In genomic region chr3:7001370-7001769, GRCh38 we compare ENCODE assay signal across 29 cellular contexts.
"Had no signal": no experiment of that assay in that cellular context is flagged by ENCODE, and none has a peak within 500 bp of the region (broad histone marks: within the 10 kb centered on the region; RNA-seq: fewer than 3 reads in every experiment).

No MANE protein-coding gene starts in this region.

- DNase-seq: colonic mucosa; cortex of kidney; dermis blood vessel endothelial cell; dorsolateral prefrontal cortex; effector CD4-positive, alpha-beta T cell; effector CD8-positive, alpha-beta T cell; effector memory CD4-positive, alpha-beta T cell; effector memory CD8-positive, alpha-beta T cell; endodermal cell; erythroblast; esophagus squamous epithelium; foreskin fibroblast; foreskin keratinocyte; foreskin melanocyte; gastrocnemius medialis; glutamatergic neuron; head of caudate nucleus; heart left ventricle; heart right ventricle had no signal

- H3K27ac ChIP-seq: colonic mucosa, coronary artery, dorsolateral prefrontal cortex, epithelial cell of prostate, esophagus muscularis mucosa, esophagus squamous epithelium, foreskin keratinocyte, gastrocnemius medialis, gastroesophageal sphincter, heart left ventricle, heart right ventricle had no signal

- H3K9me3 ChIP-seq: colonic mucosa, esophagus muscularis mucosa, esophagus squamous epithelium, gastrocnemius medialis, gastroesophageal sphincter had no signal

- H3K27ac Mint-ChIP-seq: dendritic cell treated with granulocyte-macrophage colony-stimulating factor and Interleukin-4, amounts not matched to agents 40 ng/mL and 50 ng/mL, for 4 days; effector memory CD8-positive, alpha-beta T cell; endodermal cell had no signal

- FAIRE-seq: colon, endometrium, endothelial cell of umbilical vein, frontal cortex had no signal

- H3K27me3 ChIP-seq: colonic mucosa, dorsolateral prefrontal cortex, esophagus muscularis mucosa, esophagus squamous epithelium, foreskin keratinocyte, gastrocnemius medialis, gastroesophageal sphincter, heart left ventricle, heart right ventricle had no signal

- ATAC-seq: effector memory CD8-positive, alpha-beta T cell; esophagus mucosa; foreskin keratinocyte; gastrocnemius medialis; gastroesophageal sphincter; heart left ventricle; heart right ventricle had no signal

- H3K4me1 Mint-ChIP-seq: endodermal cell had no signal

- H3K27me3 Mint-ChIP-seq: dendritic cell treated with granulocyte-macrophage colony-stimulating factor and Interleukin-4, amounts not matched to agents 40 ng/mL and 50 ng/mL, for 4 days; effector memory CD8-positive, alpha-beta T cell had no signal

- H3K4me1 ChIP-seq: colonic mucosa, esophagus muscularis mucosa, esophagus squamous epithelium, foreskin keratinocyte, gastrocnemius medialis, gastroesophageal sphincter, heart left ventricle, heart right ventricle had no signal

- H3K4me3 ChIP-seq: colonic mucosa, coronary artery, dorsolateral prefrontal cortex, esophagus muscularis mucosa, esophagus squamous epithelium, gastrocnemius medialis, gastroesophageal sphincter, heart left ventricle, heart right ventricle had no signal

- H3K36me3 ChIP-seq: colonic mucosa, esophagus muscularis mucosa, esophagus squamous epithelium, gastrocnemius medialis, gastroesophageal sphincter, heart left ventricle, heart right ventricle had no signal

- H3K4me3 Mint-ChIP-seq: dendritic cell treated with granulocyte-macrophage colony-stimulating factor and Interleukin-4, amounts not matched to agents 40 ng/mL and 50 ng/mL, for 4 days; effector memory CD8-positive, alpha-beta T cell; endodermal cell had no signal
